8 cellular contexts compared by ENCODE assay signal in the genomic region with DNA sequence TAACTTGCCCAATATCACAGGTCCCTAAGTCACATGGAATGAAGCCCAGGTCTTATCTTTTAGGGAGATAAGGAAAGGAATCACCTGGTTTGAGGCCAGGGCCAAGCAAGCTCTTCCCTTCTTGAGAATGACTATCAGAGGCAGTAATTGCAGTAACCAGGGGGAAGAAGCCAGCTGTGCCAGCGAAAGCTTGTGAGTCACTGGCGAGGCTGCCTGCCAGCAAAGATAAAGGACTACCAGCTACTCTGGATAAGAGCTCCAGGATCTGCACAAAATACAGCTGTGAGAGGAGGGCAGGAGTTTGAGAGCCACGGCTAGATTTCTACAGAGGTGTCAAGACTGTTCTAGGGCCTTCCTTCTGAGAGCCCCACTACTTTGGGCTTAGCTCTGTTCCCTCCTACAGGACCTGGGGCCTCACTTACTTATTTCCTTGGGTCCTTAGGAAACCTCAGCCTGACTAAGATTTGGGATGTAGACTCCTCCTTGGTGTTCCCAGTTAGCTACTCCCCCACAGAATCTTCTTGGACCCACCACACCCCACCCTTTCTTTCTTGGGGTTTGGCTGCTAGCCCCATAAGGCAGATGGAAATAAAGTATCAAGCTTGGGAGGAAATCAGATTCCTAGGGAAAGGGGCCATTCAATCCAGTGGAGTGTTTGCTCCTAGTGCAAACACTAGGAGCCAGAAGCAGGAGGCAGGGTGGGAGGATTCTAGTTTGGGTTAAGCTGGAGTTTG. TPM values are rescaled to one million over a fixed set of nuclear protein-coding genes. Genes with fewer than 3 reads are reported as not detected.
DNase-seq lines count a peak whose midpoint lies in the region; ATAC-seq and TF ChIP-seq lines count a peak whose summit lies in the region.
"Had no signal": no experiment of that assay in that cellular context is flagged by ENCODE, and none has a peak within 500 bp of the region (broad histone marks: within the 10 kb centered on the region; RNA-seq: fewer than 3 reads in every experiment).

No MANE protein-coding gene starts in this region.

- no peak for TF ChIP-seq CTCF in HCT116 (IDR thresholded peaks at IDR 0.05 in 2 of 3, conservative IDR thresholded peaks at IDR 0.05 in 1 of 3; ENCODE audit: borderline replicate concordance in 1 of 3, insufficient read depth in 1 of 3, low read depth in 2 of 3, low read length in 2 of 3)

- BruUV-seq in HCT116 (replicated peaks; lab: Mats Ljungman, UMichigan): no TSS peak

- DNase-seq in HCT116 (ENCODE audit: low read depth, low spot score) (peak; percentile 18), astrocyte of the hippocampus (ENCODE audit: low read depth, low spot score) (peak; percentile 77), non-pigmented ciliary epithelial cell (ENCODE audit: low read depth) (peak; percentile 35), NOMO-1 treated with dmso at 0.1 percent for 144 hours (lab: John Stamatoyannopoulos, UW; ENCODE audit: unreplicated experiment) (no peak), KBM-7 (no peak)
- DNase-seq: NCI-H1105 treated with DMSO at 0.1 percent for 48 hours had no signal

- H3K79me2 ChIP-seq in HCT116 (ENCODE audit: insufficient read depth, low read length): no peaks in the 10 kb centered on the region

- peak overlapping the region; percentile 11; the same call in 1 of the 2 replicates for H3K4me2 ChIP-seq in HCT116 (ENCODE audit: low read length)

- TF ChIP-seq POLR2A in HCT116 (IDR thresholded peaks at IDR 0.05; ENCODE audit: borderline replicate concordance, extremely low read depth, insufficient read depth, insufficient read length): no peak

- no peak for TF ChIP-seq RAD21 in HCT116 (IDR thresholded peaks at IDR 0.05; ENCODE audit: low read depth)

- H3K36me3 ChIP-seq in HCT116 (ENCODE audit: control insufficient read depth in 1 of 2, insufficient read depth in 2 of 2, low read length in 2 of 2): no peaks in the 10 kb centered on the region

- no peaks in the 10 kb centered on the region for H4K20me1 ChIP-seq in HCT116 (ENCODE audit: insufficient read depth)

- intact Hi-C loops in HCT116 (cut with micrococcal nuclease): no loop called here

- H3K9me3 ChIP-seq in HCT116 (ENCODE audit: control insufficient read depth in 1 of 2, insufficient read depth in 1 of 2, low read depth in 1 of 2, low read length in 2 of 2): no peaks in the 10 kb centered on the region

- H3K4me1 ChIP-seq in HCT116 (ENCODE audit: control insufficient read depth in 1 of 2, insufficient read depth in 2 of 2, low read length in 2 of 2): peaks cover 0 to 9% of the 10 kb centered on the region in 2 experiments; a peak in 2 of 4 replicates

- in situ Hi-C loops in KBM-7 (cut with MboI; ENCODE audit: low pct_unique_long_range_greater_than_20kb, low sequenced_read_pairs): no loop called here

- no peak overlapping the region for H3K9ac ChIP-seq in HCT116 (ENCODE audit: low read length)

- H2AFZ ChIP-seq in HCT116 (ENCODE audit: low read depth, low read length, poor library complexity, severe bottlenecking): no peak overlapping the region

- no peaks in the 10 kb centered on the region for H3K9me2 ChIP-seq in HCT116 (ENCODE audit: insufficient read depth)

- ATAC-seq in HCT116 (peak; percentile 37; the same call in 1 of the 2 replicates), HG03139 (IDR thresholded peaks at IDR 0.05; ENCODE audit: unreplicated experiment) (no peak)

- RAD21 ChIA-PET in HCT116 (lab: Charles Lee; ENCODE audit: low non-redundant PET in 1 of 2, low total read pairs in 2 of 2, uncharacterized antibody in 2 of 2, unreplicated experiment in 2 of 2): interaction anchor here in 1 of 2 experiments (2.0 kb wide), 1 partner anchor 113 kb away, joined by 9 read pairs; no protein-coding TSS in a partner anchor

- H3K27ac ChIP-seq in HCT116 (ENCODE audit: low read depth, low read length): no peak overlapping the region

- no peak overlapping the region for H3K4me3 ChIP-seq in HCT116 (replicated peaks in 1 of 2; ENCODE audit: low read depth in 1 of 2, low read length in 2 of 2)

- POLR2A ChIA-PET in HCT116 (lab: Charles Lee): interaction anchor here (1.0 to 1.6 kb wide), 3 partner anchors 15 to 49 kb away, joined by 4 to 5 read pairs (median 5); a partner anchor contains a TSS

- 0 out of 2 replicates have a peak, but pooled peaks cover 1% of the 10 kb centered on the region for H3K27me3 ChIP-seq in HCT116 (ENCODE audit: insufficient read depth, low read length)

- CTCF ChIA-PET in HCT116 (lab: Charles Lee): interaction anchor here (0.9 to 4.4 kb wide), 11 partner anchors 8 to 257 kb away, joined by 3 to 69 read pairs (median 9); a partner anchor contains a TSS

TF ChIP-seq in HCT116, 20 proteins besides CTCF, POLR2A, EP300 and RAD21:
- TF ChIP-seq JUND (IDR thresholded peaks at IDR 0.05): 0 out of 2 replicates have a peak, but pooled peaks have one; percentile 19
- TF ChIP-seq ELF1 (IDR thresholded peaks at IDR 0.05; ENCODE audit: borderline replicate concordance, low read depth): no peak
- TF ChIP-seq CEBPB (IDR thresholded peaks at IDR 0.05; ENCODE audit: low read depth): no peak
- TF ChIP-seq, protein P1, sequence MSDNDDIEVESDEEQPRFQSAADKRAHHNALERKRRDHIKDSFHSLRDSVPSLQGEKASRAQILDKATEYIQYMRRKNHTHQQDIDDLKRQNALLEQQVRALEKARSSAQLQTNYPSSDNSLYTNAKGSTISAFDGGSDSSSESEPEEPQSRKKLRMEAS (IDR thresholded peaks at IDR 0.05): no peak
- TF ChIP-seq CBX3 (IDR thresholded peaks at IDR 0.05; ENCODE audit: low read depth): no peak
- TF ChIP-seq, protein P2, sequence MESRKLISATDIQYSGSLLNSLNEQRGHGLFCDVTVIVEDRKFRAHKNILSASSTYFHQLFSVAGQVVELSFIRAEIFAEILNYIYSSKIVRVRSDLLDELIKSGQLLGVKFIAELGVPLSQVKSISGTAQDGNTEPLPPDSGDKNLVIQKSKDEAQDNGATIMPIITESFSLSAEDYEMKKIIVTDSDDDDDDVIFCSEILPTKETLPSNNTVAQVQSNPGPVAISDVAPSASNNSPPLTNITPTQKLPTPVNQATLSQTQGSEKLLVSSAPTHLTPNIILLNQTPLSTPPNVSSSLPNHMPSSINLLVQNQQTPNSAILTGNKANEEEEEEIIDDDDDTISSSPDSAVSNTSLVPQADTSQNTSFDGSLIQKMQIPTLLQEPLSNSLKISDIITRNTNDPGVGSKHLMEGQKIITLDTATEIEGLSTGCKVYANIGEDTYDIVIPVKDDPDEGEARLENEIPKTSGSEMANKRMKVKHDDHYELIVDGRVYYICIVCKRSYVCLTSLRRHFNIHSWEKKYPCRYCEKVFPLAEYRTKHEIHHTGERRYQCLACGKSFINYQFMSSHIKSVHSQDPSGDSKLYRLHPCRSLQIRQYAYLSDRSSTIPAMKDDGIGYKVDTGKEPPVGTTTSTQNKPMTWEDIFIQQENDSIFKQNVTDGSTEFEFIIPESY (IDR thresholded peaks at IDR 0.05; ENCODE audit: extremely low read depth, insufficient replicate concordance, low read length): no peak
- TF ChIP-seq SRF (IDR thresholded peaks at IDR 0.05; ENCODE audit: low read depth): no peak
- TF ChIP-seq, protein P3, sequence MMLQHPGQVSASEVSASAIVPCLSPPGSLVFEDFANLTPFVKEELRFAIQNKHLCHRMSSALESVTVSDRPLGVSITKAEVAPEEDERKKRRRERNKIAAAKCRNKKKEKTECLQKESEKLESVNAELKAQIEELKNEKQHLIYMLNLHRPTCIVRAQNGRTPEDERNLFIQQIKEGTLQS (IDR thresholded peaks at IDR 0.05): no peak
- no peak for TF ChIP-seq POLR2AphosphoS5 (IDR thresholded peaks at IDR 0.05; ENCODE audit: low read depth, low read length)
- TF ChIP-seq YY1 (IDR thresholded peaks at IDR 0.05; ENCODE audit: extremely low read depth, insufficient replicate concordance, low read depth, low read length): no peak
- TF ChIP-seq FOSL1 (IDR thresholded peaks at IDR 0.05; ENCODE audit: low read depth): 0 out of 2 replicates have a peak, but pooled peaks have one; percentile 32
- no peak for TF ChIP-seq EZH2phosphoT487 (IDR thresholded peaks at IDR 0.05; ENCODE audit: borderline replicate concordance)
- TF ChIP-seq, protein P4, sequence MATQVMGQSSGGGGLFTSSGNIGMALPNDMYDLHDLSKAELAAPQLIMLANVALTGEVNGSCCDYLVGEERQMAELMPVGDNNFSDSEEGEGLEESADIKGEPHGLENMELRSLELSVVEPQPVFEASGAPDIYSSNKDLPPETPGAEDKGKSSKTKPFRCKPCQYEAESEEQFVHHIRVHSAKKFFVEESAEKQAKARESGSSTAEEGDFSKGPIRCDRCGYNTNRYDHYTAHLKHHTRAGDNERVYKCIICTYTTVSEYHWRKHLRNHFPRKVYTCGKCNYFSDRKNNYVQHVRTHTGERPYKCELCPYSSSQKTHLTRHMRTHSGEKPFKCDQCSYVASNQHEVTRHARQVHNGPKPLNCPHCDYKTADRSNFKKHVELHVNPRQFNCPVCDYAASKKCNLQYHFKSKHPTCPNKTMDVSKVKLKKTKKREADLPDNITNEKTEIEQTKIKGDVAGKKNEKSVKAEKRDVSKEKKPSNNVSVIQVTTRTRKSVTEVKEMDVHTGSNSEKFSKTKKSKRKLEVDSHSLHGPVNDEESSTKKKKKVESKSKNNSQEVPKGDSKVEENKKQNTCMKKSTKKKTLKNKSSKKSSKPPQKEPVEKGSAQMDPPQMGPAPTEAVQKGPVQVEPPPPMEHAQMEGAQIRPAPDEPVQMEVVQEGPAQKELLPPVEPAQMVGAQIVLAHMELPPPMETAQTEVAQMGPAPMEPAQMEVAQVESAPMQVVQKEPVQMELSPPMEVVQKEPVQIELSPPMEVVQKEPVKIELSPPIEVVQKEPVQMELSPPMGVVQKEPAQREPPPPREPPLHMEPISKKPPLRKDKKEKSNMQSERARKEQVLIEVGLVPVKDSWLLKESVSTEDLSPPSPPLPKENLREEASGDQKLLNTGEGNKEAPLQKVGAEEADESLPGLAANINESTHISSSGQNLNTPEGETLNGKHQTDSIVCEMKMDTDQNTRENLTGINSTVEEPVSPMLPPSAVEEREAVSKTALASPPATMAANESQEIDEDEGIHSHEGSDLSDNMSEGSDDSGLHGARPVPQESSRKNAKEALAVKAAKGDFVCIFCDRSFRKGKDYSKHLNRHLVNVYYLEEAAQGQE (IDR thresholded peaks at IDR 0.05; ENCODE audit: low read depth): no peak
- TF ChIP-seq SP1 (IDR thresholded peaks at IDR 0.05; ENCODE audit: low read depth): no peak

RNA-seq across cellular contexts. Expression of a gene that starts 9.6 kb away (rescaled TPM):
- not detected for total RNA-seq in HCT116 (2021; ENCODE audit: unreplicated experiment)
- 0.03 TPM in 1 of 2 replicates, not detected in the other for polyA plus RNA-seq in HCT116 (2012)

RNA-seq across cellular contexts. Expression of a gene that starts 11.1 kb away (rescaled TPM):
- total RNA-seq in HCT116 (2021; ENCODE audit: unreplicated experiment): 0.27 TPM
- polyA plus RNA-seq in HCT116 (2012): 0.15 and 0.31 TPM in 2 replicates

RNA-seq across cellular contexts. Expression of a gene that starts 15.6 kb away (rescaled TPM):
- 32.1 TPM for total RNA-seq in HCT116 (2021; ENCODE audit: unreplicated experiment)
- polyA plus RNA-seq in HCT116 (2012): 27.1 and 32.3 TPM in 2 replicates

RNA-seq across cellular contexts. Expression of a gene that starts 44.6 kb away (rescaled TPM):
- total RNA-seq in HCT116 (2021; ENCODE audit: unreplicated experiment): not detected
- polyA plus RNA-seq in HCT116 (2012): 0.10 and 0.25 TPM in 2 replicates
- total RNA-seq: neural crest cell had no signal

RNA-seq across cellular contexts. Expression of a gene that starts 51.0 kb away (rescaled TPM):
- total RNA-seq in HCT116 (2021; ENCODE audit: unreplicated experiment): not detected
- 0.22 TPM in 1 of 2 replicates, not detected in the other for polyA plus RNA-seq in HCT116 (2012)
- total RNA-seq: neural crest cell had no signal

Comparison
In these comparisons a context has a peak if more than half of its experiments do, and no peak if none do; other contexts are left out.
1. DNase-seq: peak in HCT116 (single experiment), astrocyte of the hippocampus (single experiment) and non-pigmented ciliary epithelial cell (single experiment); none in NOMO-1 treated with dmso at 0.1 percent for 144 hours (single experiment) and KBM-7 (single experiment).